16 cellular contexts compared by ENCODE assay signal in genomic region chr4:101288365-101289145, GRCh38. TPM values are rescaled to one million over a fixed set of nuclear protein-coding genes. Genes with fewer than 3 reads are reported as not detected.
DNase-seq lines count a peak whose midpoint lies in the region; ATAC-seq, FAIRE-seq and TF ChIP-seq lines count a peak whose summit lies in the region.
"Had no signal": no experiment of that assay in that cellular context is flagged by ENCODE, and none has a peak within 500 bp of the region (broad histone marks: within the 10 kb centered on the region; RNA-seq: fewer than 3 reads in every experiment).

No MANE protein-coding gene starts in this region.

- no peaks in the 10 kb centered on the region for H3K4me1 ChIP-seq in GM12878 (ENCODE audit: control insufficient read depth, insufficient read depth, low read length)
- H3K4me1 ChIP-seq in esophagus squamous epithelium, result peaks cover 0 to 43% (median 20%) of the 10 kb centered on the region in 3 donors

- no peak for TF ChIP-seq EP300 in GM12878 (IDR thresholded peaks at IDR 0.05; ENCODE audit: borderline replicate concordance in 1 of 2, control insufficient read depth in 1 of 2, low read depth in 2 of 2, low read length in 2 of 2)

- no TSS peak for BruUV-seq in GM12878 (replicated peaks; lab: Mats Ljungman, UMichigan)

- no peaks in the 10 kb centered on the region for H3K79me2 ChIP-seq in GM12878 (ENCODE audit: control insufficient read depth, insufficient read depth, low read length)

- no peak overlapping the region for H3K4me3 Mint-ChIP-seq in activated naive CD8-positive, alpha-beta T cell treated with anti-CD3 and anti-CD28 coated beads, Interleukin-2, amount 50 U/mL, for 24 hours
- H3K4me3 Mint-ChIP-seq: central memory CD8-positive, alpha-beta T cell; type B pancreatic cell had no signal

- no peak for FAIRE-seq in GM12878 (lab: Jason Lieb, UNC)
- FAIRE-seq: RCC 7860 had no signal

- H3K27me3 ChIP-seq in GM12878 (replicated peaks in 1 of 2; ENCODE audit: control insufficient read depth in 2 of 2, insufficient read depth in 2 of 2, low read length in 1 of 2), result no peaks in the 10 kb centered on the region
- H3K27me3 ChIP-seq in esophagus squamous epithelium, result no peaks in the 10 kb centered on the region
- H3K27me3 ChIP-seq: gastrocnemius medialis had no signal

- H4K20me1 ChIP-seq in GM12878 (ENCODE audit: control insufficient read depth, insufficient read depth), result no peaks in the 10 kb centered on the region

- H3K27me3 Mint-ChIP-seq in activated naive CD8-positive, alpha-beta T cell treated with anti-CD3 and anti-CD28 coated beads, Interleukin-2, amount 50 U/mL, for 24 hours, result no peaks in the 10 kb centered on the region
- H3K27me3 Mint-ChIP-seq: central memory CD8-positive, alpha-beta T cell; type B pancreatic cell had no signal

- no peak for TF ChIP-seq RAD21 in GM12878 (IDR thresholded peaks at IDR 0.05; ENCODE audit: insufficient read depth, low read depth, low read length)

- peak; percentile 53 for DNase-seq in Ammon's horn (ENCODE audit: low spot score)
- DNase-seq in KG1 (lab: John Stamatoyannopoulos, UW), result peak; percentile 22
- DNase-seq in GM12878 (ENCODE audit: low read depth, low spot score), result no peak
- peak; percentile 69 to 80 for DNase-seq in lung microvascular endothelial cell (ENCODE audit: low read depth in 2 of 2)
- no peak for DNase-seq in esophagus squamous epithelium (lab: John Stamatoyannopoulos, UW)
- DNase-seq in NCI-H1930 (lab: John Stamatoyannopoulos, UW), result no peak
- no peak for DNase-seq in activated naive CD8-positive, alpha-beta T cell treated with anti-CD3 and anti-CD28 coated beads, Interleukin-2, amount 50 U/mL, for 24 hours
- DNase-seq: activated CD4-positive, CD25-positive, alpha-beta regulatory T cell; gastrocnemius medialis; GOT3 had no signal

- CTCF ChIA-PET in GM12878 (lab: Yijun Ruan, JAX), result interaction anchor here (1.3 kb wide), 1 partner anchor 11 kb away, joined by 4 read pairs; no protein-coding TSS in a partner anchor

- ATAC-seq in GM12878 (no peak), GM18498 (IDR thresholded peaks at IDR 0.05; ENCODE audit: unreplicated experiment) (no peak)
- ATAC-seq in activated naive CD8-positive, alpha-beta T cell treated with anti-CD3 and anti-CD28 coated beads, Interleukin-2, amount 50 U/mL, for 24 hours, result no peak

- TF ChIP-seq CTCF in GM12878 (IDR thresholded peaks at IDR 0.05 in 2 of 3, conservative IDR thresholded peaks at IDR 0.05 in 1 of 3; ENCODE audit: control insufficient read depth in 2 of 3, extremely low read depth in 1 of 3, insufficient read depth in 1 of 3, low read depth in 3 of 3, low read length in 3 of 3) (no peak), esophagus squamous epithelium (IDR thresholded peaks at IDR 0.05) (no peak)

- H3K4me1 Mint-ChIP-seq in activated naive CD8-positive, alpha-beta T cell treated with anti-CD3 and anti-CD28 coated beads, Interleukin-2, amount 50 U/mL, for 24 hours, result peaks cover 31% of the 10 kb centered on the region

- 22% methylated on average over 3 of the region's 6 CpGs for WGBS in GM12878 (ENCODE audit: insufficient coverage, insufficient replicate concordance, low lambda C conversion rate, missing lambda C conversion rate)
- WGBS in esophagus squamous epithelium, 2 donors, result 61 to 63% methylated on average over 6 of the region's 6 CpGs

- RAD21 ChIA-PET in GM12878 (lab: Charles Lee; ENCODE audit: unreplicated experiment), result no interaction called here

- no peaks in the 10 kb centered on the region for H3K9me3 Mint-ChIP-seq in activated naive CD8-positive, alpha-beta T cell treated with anti-CD3 and anti-CD28 coated beads, Interleukin-2, amount 50 U/mL, for 24 hours
- H3K9me3 Mint-ChIP-seq: central memory CD8-positive, alpha-beta T cell; type B pancreatic cell had no signal

- H3K36me3 Mint-ChIP-seq in activated naive CD8-positive, alpha-beta T cell treated with anti-CD3 and anti-CD28 coated beads, Interleukin-2, amount 50 U/mL, for 24 hours (ENCODE audit: low read depth), result no peaks in the 10 kb centered on the region
- H3K36me3 Mint-ChIP-seq: type B pancreatic cell had no signal

- in situ Hi-C loops in GM12878 (cut with MboI), result no loop called here

- H2AFZ ChIP-seq in GM12878 (ENCODE audit: control insufficient read depth, low read depth, low read length), result no peak overlapping the region

- H3K9me3 ChIP-seq in GM12878 (replicated peaks; ENCODE audit: control insufficient read depth, insufficient read depth, low read length) (no peaks in the 10 kb centered on the region), esophagus squamous epithelium (no peaks in the 10 kb centered on the region)
- H3K9me3 ChIP-seq: gastrocnemius medialis had no signal

- intact Hi-C loops in GM12878 (cut with micrococcal nuclease; ENCODE audit: unreplicated experiment) (no loop called here), esophagus squamous epithelium (cut with DNase I) (no loop called here)

- H3K4me2 ChIP-seq in GM12878 (ENCODE audit: control insufficient read depth, insufficient read depth), result no peak overlapping the region

- no peak for TF ChIP-seq POLR2A in GM12878 (IDR thresholded peaks at IDR 0.05; ENCODE audit: low read depth, low read length)
- no peak for TF ChIP-seq POLR2A in esophagus squamous epithelium (IDR thresholded peaks at IDR 0.05)

- H3K4me3 ChIP-seq in GM12878 (no peak overlapping the region), esophagus squamous epithelium (no peak overlapping the region)
- H3K4me3 ChIP-seq: lung had no signal

- no peak overlapping the region for H3K27ac ChIP-seq in GM12878 (ENCODE audit: control insufficient read depth, insufficient read depth)
- H3K27ac ChIP-seq in esophagus squamous epithelium, result no peak overlapping the region
- H3K27ac ChIP-seq: C4-2B, gastrocnemius medialis had no signal

- no peaks in the 10 kb centered on the region for H3K36me3 ChIP-seq in GM12878 (ENCODE audit: control insufficient read depth in 2 of 2, insufficient read depth in 2 of 2, low read length in 1 of 2)
- H3K36me3 ChIP-seq in esophagus squamous epithelium, result no peaks in the 10 kb centered on the region
- H3K36me3 ChIP-seq: gastrocnemius medialis had no signal

- SMC1A ChIA-PET in GM12878 (lab: Charles Lee; ENCODE audit: uncharacterized antibody, unreplicated experiment), result interaction anchor here (1.6 kb wide), 1 partner anchor 18 kb away, joined by 6 read pairs; no protein-coding TSS in a partner anchor

- POLR2A ChIA-PET in GM12878 (lab: Charles Lee), result no interaction called here

- H3K9ac ChIP-seq in GM12878 (ENCODE audit: control insufficient read depth, insufficient read depth, low read length), result no peak overlapping the region

- no peak overlapping the region for H3K27ac Mint-ChIP-seq in activated naive CD8-positive, alpha-beta T cell treated with anti-CD3 and anti-CD28 coated beads, Interleukin-2, amount 50 U/mL, for 24 hours
- H3K27ac Mint-ChIP-seq: type B pancreatic cell had no signal

TF ChIP-seq in GM12878, 131 proteins besides CTCF, POLR2A, EP300 and RAD21:
- TF ChIP-seq PKNOX1 (IDR thresholded peaks at IDR 0.05), result peak; percentile 33; the same call in 1 of the 2 replicates
- no peak for TF ChIP-seq RFX5 (IDR thresholded peaks at IDR 0.05; ENCODE audit: low read depth, low read length)

RNA-seq across cellular contexts. Expression of gene PPP3CA, which starts 58.8 kb away (rescaled TPM):
- 1.9 and 2.2 TPM in 2 replicates for total RNA-seq in GM12878 (2013; cell fraction: nucleolus; rRNA removed)
- total RNA-seq in GM12878 (2014; rRNA removed) (0.85 and 0.87 TPM in 2 replicates), GM12878 (2014; rRNA removed; fragmentation: Illumina TruSeq; extraction: Trizol) (0.98 and 2.0 TPM in 2 replicates), GM12878 (2021) (1.4 and 2.1 TPM in 2 replicates), lung microvascular endothelial cell (36.2 and 48.8 TPM in 2 replicates), esophagus squamous epithelium (10 to 100 TPM; 13.3 to 25.7 (median 17.5) TPM)
- polyA plus RNA-seq in GM12878 (2011; ENCODE audit: low read depth), result 2.8 TPM
- polyA plus RNA-seq in GM12878 (2011; rRNA removed) (9.0 and 9.8 TPM in 2 replicates), GM12878 (2014; fragmentation: Illumina TruSeq; extraction: Trizol) (1.0 and 2.0 TPM in 2 replicates), GM12878 (2014; fragmentation: Nextera tagmentation; extraction: Ambion mirVana) (under 1 TPM; 0.60 to 0.75 TPM), GM12878 (2014; rRNA removed) (0.33 and 0.58 TPM in 2 replicates), GM12878 (2016; fragmentation: Nextera tagmentation; extraction: Ambion mirVana) (1 to 10 TPM; 1.1 to 1.2 TPM)
- polyA plus RNA-seq in GM12878 (2011; cell fraction: cytosol; rRNA removed), result 3.2 and 4.2 TPM in 2 replicates
- 3.6 and 5.0 TPM in 2 replicates for polyA plus RNA-seq in GM12878 (2011; cell fraction: nucleus; rRNA removed)
- polyA plus RNA-seq in GM12878 (2012), result 4.8 and 5.0 TPM in 2 replicates
- 13.2 and 19.0 TPM in 2 replicates for polyA minus RNA-seq in GM12878 (2011; rRNA and poly(A)+ RNA removed)
- 6.4 and 10.1 TPM in 2 replicates for polyA minus RNA-seq in GM12878 (2011; cell fraction: cytosol; rRNA and poly(A)+ RNA removed)
- polyA minus RNA-seq in GM12878 (2011; cell fraction: nucleus; rRNA and poly(A)+ RNA removed), result 8.5 and 14.0 TPM in 2 replicates

Comparison
In these comparisons a context has a peak if more than half of its experiments do, and no peak if none do; other contexts are left out.
1. DNase-seq: peak in Ammon's horn (single experiment), KG1 (single experiment) and lung microvascular endothelial cell (2 of 2); none in GM12878 (single experiment), esophagus squamous epithelium (single experiment), NCI-H1930 (0 of 2) and activated naive CD8-positive, alpha-beta T cell treated with anti-CD3 and anti-CD28 coated beads, Interleukin-2, amount 50 U/mL, for 24 hours (single experiment).
2. RNA of gene PPP3CA, which starts 58.8 kb away (total RNA-seq): 36.2 to 48.8 TPM in lung microvascular endothelial cell and 13.3 to 25.7 TPM in esophagus squamous epithelium; 0.85 to 2.2 TPM in GM12878; every median in the first group is over 4 times any median in the second.